Comparison of ENCODE assay signal across 21 cellular contexts in the genomic region with DNA sequence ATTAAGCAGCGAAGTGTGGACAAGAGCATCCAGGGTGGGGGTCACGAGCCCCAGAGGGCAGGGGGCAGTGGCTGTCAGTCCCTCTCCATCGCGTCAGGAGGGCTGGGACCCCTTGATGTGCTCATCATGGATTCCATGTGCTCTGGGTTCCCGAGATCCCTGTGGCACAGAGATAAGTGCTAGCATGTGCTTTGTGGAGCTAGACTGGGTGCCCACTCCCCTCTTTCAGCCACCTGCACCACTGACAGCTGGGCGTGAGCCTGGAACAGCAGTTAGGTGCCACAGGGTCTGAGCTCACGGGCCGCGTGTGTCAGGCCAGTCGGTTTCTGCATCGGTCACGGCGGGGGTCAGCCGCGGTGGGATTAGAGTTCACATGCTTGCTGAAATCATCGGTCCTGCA. TPM values are rescaled to one million over a fixed set of nuclear protein-coding genes. Genes with fewer than 3 reads are reported as not detected.
"Had no signal": no experiment of that assay in that cellular context is flagged by ENCODE, and none has a peak within 500 bp of the region (broad histone marks: within the 10 kb centered on the region; RNA-seq: fewer than 3 reads in every experiment).

No MANE protein-coding gene starts in this region.

- H3K27ac Mint-ChIP-seq: nephron progenitor cell had no signal

- ATAC-seq: esophagus mucosa, heart right ventricle, left lung, sciatic nerve had no signal

- H3K27ac ChIP-seq: dorsolateral prefrontal cortex, left lung, neutrophil, skin epidermis, thyroid gland, upper lobe of left lung, vagina had no signal

- H3K4me1 ChIP-seq: left lung, thyroid gland, upper lobe of left lung, vagina had no signal

- H3K36me3 ChIP-seq: heart right ventricle, left lung, neutrophil, thyroid gland, upper lobe of left lung, vagina had no signal

- H3K9me3 Mint-ChIP-seq: nephron progenitor cell had no signal

- DNase-seq: caudate nucleus; cortex of kidney; dorsolateral prefrontal cortex; effector CD8-positive, alpha-beta T cell; hypothalamus; mesenchymal stem cell; midbrain; nephron progenitor cell; stimulated activated CD4-positive, alpha-beta T cell treated with anti-CD3 and anti-CD28 coated beads, Interleukin-12 subunit alpha, Interleukin-12 subunit beta, amount 100 ng/mL, for 4 hours; stimulated activated naive CD4-positive, alpha-beta T cell treated with Interleukin-2 at 50 U/mL for 16 hours; thyroid gland had no signal

- H3K4me3 ChIP-seq: dorsolateral prefrontal cortex, heart right ventricle, left lung, lung, skin epidermis, thyroid gland, upper lobe of left lung, vagina had no signal

- H3K9me3 ChIP-seq: heart right ventricle, left lung, neutrophil, thyroid gland, upper lobe of left lung, vagina had no signal

- H3K27me3 ChIP-seq: neutrophil, thyroid gland, upper lobe of left lung, vagina had no signal

- H3K4me1 Mint-ChIP-seq: nephron progenitor cell had no signal

- H3K4me3 Mint-ChIP-seq: nephron progenitor cell had no signal

RNA-seq across cellular contexts. Expression of a gene that starts 36.6 kb away (rescaled TPM):
- total RNA-seq: glomerular endothelial cell, thyroid gland had no signal
